Comparison of ENCODE assay signal across 29 cellular contexts in the genomic region with DNA sequence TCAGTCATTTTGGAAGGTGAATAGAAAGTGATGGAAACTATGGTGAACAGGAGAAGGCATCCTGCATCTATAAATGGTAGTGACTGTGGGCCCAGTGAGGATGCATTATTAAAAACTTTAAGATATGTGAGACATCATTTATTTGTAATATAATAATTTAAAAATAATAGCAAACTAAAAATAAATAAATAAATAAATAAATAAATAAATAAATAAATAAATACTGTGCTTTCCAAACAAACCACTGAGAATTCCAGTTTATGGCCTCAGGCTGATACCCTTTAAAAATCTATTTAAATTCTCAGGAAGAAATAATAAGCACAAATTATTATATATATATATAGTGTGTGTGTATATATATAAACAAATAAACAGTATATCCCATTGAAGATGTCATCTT.
"Had no signal": no experiment of that assay in that cellular context is flagged by ENCODE, and none has a peak within 500 bp of the region (broad histone marks: within the 10 kb centered on the region; RNA-seq: fewer than 3 reads in every experiment).

No MANE protein-coding gene starts in this region.

- H3K4me2 ChIP-seq: neural progenitor cell had no signal

- H3K9me3 Mint-ChIP-seq: stimulated activated naive CD8-positive, alpha-beta T cell treated with anti-CD3 and anti-CD28 coated beads, Interleukin-15, Interleukin-2, amounts not matched to agents 100 ng/mL and 50 ng/mL, for 24 hours had no signal

- DNase-seq: natural killer cell; occipital lobe; ovary; posterior cingulate gyrus; psoas muscle; right cardiac atrium; right lobe of liver; sigmoid colon; small intestine; stimulated activated CD4-positive, alpha-beta T cell treated with anti-CD3 and anti-CD28 coated beads, Interleukin-15, amount 100 ng/mL, for 24 hours; stimulated activated CD4-positive, alpha-beta T cell treated with anti-CD3 and anti-CD28 coated beads, Interleukin-2, amount 100 ng/mL, for 24 hours; stimulated activated CD4-positive, alpha-beta T cell treated with anti-CD3 and anti-CD28 coated beads, Interleukin-2, amount 100 ng/mL, for 48 hours; stimulated activated CD4-positive, alpha-beta T cell treated with anti-CD3 and anti-CD28 coated beads, Interleukin-4, amount 100 ng/mL, for 24 hours; stimulated activated naive B cell treated with anti-CD40 and anti-IgM and Interleukin-4, amounts not matched to agents 10 μg/mL and 1 μg/mL and 100 μg/mL, for 72 hours; stimulated activated naive CD4-positive, alpha-beta T cell treated with Interleukin-2 at 50 U/mL for 16 hours; stomach; thyroid gland; trophoblast cell; upper lobe of left lung had no signal

- FAIRE-seq: small intestine, urothelium cell line had no signal

- H3K9me3 ChIP-seq: ovary, psoas muscle, right lobe of liver, sigmoid colon, stomach, thoracic aorta, thyroid gland, tibial nerve, upper lobe of left lung, vagina had no signal

- H3K27ac Mint-ChIP-seq: natural killer cell; nephron; neural progenitor cell; progenitor cell of endocrine pancreas; stimulated activated effector memory CD8-positive, alpha-beta T cell treated with anti-CD3 and anti-CD28 coated beads, Interleukin-12 subunit alpha, Interleukin-12 subunit beta, amount 100 ng/mL, for 72 hours; stimulated activated naive B cell treated with anti-CD40 and anti-IgM and Interleukin-4, amounts not matched to agents 10 μg/mL and 1 μg/mL and 100 μg/mL, for 72 hours; stimulated activated naive CD8-positive, alpha-beta T cell treated with anti-CD3 and anti-CD28 coated beads, Interleukin-15, Interleukin-2, amounts not matched to agents 100 ng/mL and 50 ng/mL, for 24 hours had no signal

- H3K4me3 Mint-ChIP-seq: natural killer cell; nephron; neural progenitor cell; stimulated activated effector memory CD8-positive, alpha-beta T cell treated with anti-CD3 and anti-CD28 coated beads, Interleukin-12 subunit alpha, Interleukin-12 subunit beta, amount 100 ng/mL, for 72 hours; stimulated activated naive B cell treated with anti-CD40 and anti-IgM and Interleukin-4, amounts not matched to agents 10 μg/mL and 1 μg/mL and 100 μg/mL, for 72 hours; stimulated activated naive CD8-positive, alpha-beta T cell treated with anti-CD3 and anti-CD28 coated beads, Interleukin-15, Interleukin-2, amounts not matched to agents 100 ng/mL and 50 ng/mL, for 24 hours had no signal

- H3K36me3 Mint-ChIP-seq: natural killer cell; neural progenitor cell; stimulated activated effector memory CD8-positive, alpha-beta T cell treated with anti-CD3 and anti-CD28 coated beads, Interleukin-12 subunit alpha, Interleukin-12 subunit beta, amount 100 ng/mL, for 72 hours; stimulated activated naive B cell treated with anti-CD40 and anti-IgM and Interleukin-4, amounts not matched to agents 10 μg/mL and 1 μg/mL and 100 μg/mL, for 72 hours had no signal

- H3K27me3 Mint-ChIP-seq: progenitor cell of endocrine pancreas; stimulated activated naive B cell treated with anti-CD40 and anti-IgM and Interleukin-4, amounts not matched to agents 10 μg/mL and 1 μg/mL and 100 μg/mL, for 72 hours; stimulated activated naive CD8-positive, alpha-beta T cell treated with anti-CD3 and anti-CD28 coated beads, Interleukin-15, Interleukin-2, amounts not matched to agents 100 ng/mL and 50 ng/mL, for 24 hours had no signal

- H3K4me1 ChIP-seq: parathyroid adenoma, psoas muscle, right lobe of liver, sigmoid colon, stomach, thyroid gland, tibial nerve, upper lobe of left lung, vagina had no signal

- ATAC-seq: natural killer cell; psoas muscle; right cardiac atrium; right lobe of liver; stimulated activated effector memory CD8-positive, alpha-beta T cell treated with anti-CD3 and anti-CD28 coated beads, Interleukin-12 subunit alpha, Interleukin-12 subunit beta, amount 100 ng/mL, for 72 hours; stimulated activated naive B cell treated with anti-CD40 and anti-IgM and Interleukin-4, amounts not matched to agents 10 μg/mL and 1 μg/mL and 100 μg/mL, for 72 hours had no signal

- H3K4me3 ChIP-seq: neural progenitor cell, ovary, psoas muscle, right lobe of liver, sigmoid colon, stomach, thoracic aorta, thyroid gland, tibial nerve, upper lobe of left lung, vagina had no signal

- H3K4me1 Mint-ChIP-seq: natural killer cell; neural progenitor cell; stimulated activated effector memory CD8-positive, alpha-beta T cell treated with anti-CD3 and anti-CD28 coated beads, Interleukin-12 subunit alpha, Interleukin-12 subunit beta, amount 100 ng/mL, for 72 hours; stimulated activated naive B cell treated with anti-CD40 and anti-IgM and Interleukin-4, amounts not matched to agents 10 μg/mL and 1 μg/mL and 100 μg/mL, for 72 hours had no signal

- H3K27ac ChIP-seq: neural progenitor cell, ovary, parathyroid adenoma, psoas muscle, right lobe of liver, sigmoid colon, stomach, thoracic aorta, thyroid gland, tibial nerve, upper lobe of left lung, vagina had no signal
